ENCODE assay signal across 1 cellular context in genomic region chr19:913080-913748, GRCh38.
TF ChIP-seq lines count a peak whose summit lies in the region.

Gene R3HDM4, minus strand, starts transcription at chr19:913219. Its CDS starts 62 bp downstream, at chr19:913157.

TF ChIP-seq in K562, 482 proteins besides CTCF, POLR2A, EP300 and RAD21 (continued from another document and continues in another):
- TF ChIP-seq, protein P1, sequence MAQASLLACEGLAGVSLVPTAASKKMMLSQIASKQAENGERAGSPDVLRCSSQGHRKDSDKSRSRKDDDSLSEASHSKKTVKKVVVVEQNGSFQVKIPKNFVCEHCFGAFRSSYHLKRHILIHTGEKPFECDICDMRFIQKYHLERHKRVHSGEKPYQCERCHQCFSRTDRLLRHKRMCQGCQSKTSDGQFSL (CRISPR knock-in tag; IDR thresholded peaks at IDR 0.05), result no peak; the same call in 1 of the 2 replicates
- TF ChIP-seq, protein P1 (tag; IDR thresholded peaks at IDR 0.05), result no peak
- TF ChIP-seq, protein P2, sequence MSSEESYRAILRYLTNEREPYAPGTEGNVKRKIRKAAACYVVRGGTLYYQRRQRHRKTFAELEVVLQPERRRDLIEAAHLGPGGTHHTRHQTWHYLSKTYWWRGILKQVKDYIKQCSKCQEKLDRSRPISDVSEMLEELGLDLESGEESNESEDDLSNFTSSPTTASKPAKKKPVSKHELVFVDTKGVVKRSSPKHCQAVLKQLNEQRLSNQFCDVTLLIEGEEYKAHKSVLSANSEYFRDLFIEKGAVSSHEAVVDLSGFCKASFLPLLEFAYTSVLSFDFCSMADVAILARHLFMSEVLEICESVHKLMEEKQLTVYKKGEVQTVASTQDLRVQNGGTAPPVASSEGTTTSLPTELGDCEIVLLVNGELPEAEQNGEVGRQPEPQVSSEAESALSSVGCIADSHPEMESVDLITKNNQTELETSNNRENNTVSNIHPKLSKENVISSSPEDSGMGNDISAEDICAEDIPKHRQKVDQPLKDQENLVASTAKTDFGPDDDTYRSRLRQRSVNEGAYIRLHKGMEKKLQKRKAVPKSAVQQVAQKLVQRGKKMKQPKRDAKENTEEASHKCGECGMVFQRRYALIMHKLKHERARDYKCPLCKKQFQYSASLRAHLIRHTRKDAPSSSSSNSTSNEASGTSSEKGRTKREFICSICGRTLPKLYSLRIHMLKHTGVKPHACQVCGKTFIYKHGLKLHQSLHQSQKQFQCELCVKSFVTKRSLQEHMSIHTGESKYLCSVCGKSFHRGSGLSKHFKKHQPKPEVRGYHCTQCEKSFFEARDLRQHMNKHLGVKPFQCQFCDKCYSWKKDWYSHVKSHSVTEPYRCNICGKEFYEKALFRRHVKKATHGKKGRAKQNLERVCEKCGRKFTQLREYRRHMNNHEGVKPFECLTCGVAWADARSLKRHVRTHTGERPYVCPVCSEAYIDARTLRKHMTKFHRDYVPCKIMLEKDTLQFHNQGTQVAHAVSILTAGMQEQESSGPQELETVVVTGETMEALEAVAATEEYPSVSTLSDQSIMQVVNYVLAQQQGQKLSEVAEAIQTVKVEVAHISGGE (CRISPR knock-in tag; IDR thresholded peaks at IDR 0.05), result peak in 1 of 3 experiments; percentile 75; a peak in 2 of 6 replicates
- TF ChIP-seq MAFF (IDR thresholded peaks at IDR 0.05; ENCODE audit: low read length) (no peak), RFX1 (IDR thresholded peaks at IDR 0.05) (no peak), YY1 (IDR thresholded peaks at IDR 0.05; ENCODE audit: borderline replicate concordance in 1 of 3, control insufficient read depth in 1 of 3, extremely low read depth in 1 of 3, insufficient read depth in 3 of 3, insufficient read length in 1 of 3, insufficient replicate concordance in 2 of 3, low read depth in 1 of 3, low read length in 2 of 3) (peak in 2 of 3 experiments; percentile 69 to 73), CREB1 (IDR thresholded peaks at IDR 0.05) (peak; percentile 30; the same call in 1 of the 2 replicates), CREB1 (CRISPR knock-in tag; IDR thresholded peaks at IDR 0.05) (no peak), TAF1 (IDR thresholded peaks at IDR 0.05; ENCODE audit: control insufficient read depth, extremely low read depth, insufficient read depth, low read length, severe bottlenecking) (peak; percentile 77), THAP12 (CRISPR knock-in tag; IDR thresholded peaks at IDR 0.05) (no peak), MYC (IDR thresholded peaks at IDR 0.05; ENCODE audit: low read depth, low read length) (0 out of 2 replicates have a peak, but pooled peaks have one; percentile 36), MYC (CRISPR knock-in tag; IDR thresholded peaks at IDR 0.05; ENCODE audit: borderline replicate concordance, low read depth) (no peak), HCFC1 (IDR thresholded peaks at IDR 0.05; ENCODE audit: low read depth, low read length) (no peak; the same call in 1 of the 2 replicates), ZNF174 (CRISPR knock-in tag; IDR thresholded peaks at IDR 0.05) (no peak), ARID4B (CRISPR knock-in tag; IDR thresholded peaks at IDR 0.05) (no peak), AFF4 (CRISPR knock-in tag; IDR thresholded peaks at IDR 0.05) (no peak), NUFIP1 (IDR thresholded peaks at IDR 0.05; ENCODE audit: partially characterized antibody) (no peak), ZNF197 (CRISPR knock-in tag; IDR thresholded peaks at IDR 0.05; ENCODE audit: low read depth) (no peak), CAMTA2 (CRISPR knock-in tag; conservative IDR thresholded peaks at IDR 0.05) (no peak), EZH2 (IDR thresholded peaks at IDR 0.05; ENCODE audit: borderline replicate concordance, low read depth, low read length) (no peak), RBFOX2 (IDR thresholded peaks at IDR 0.05; ENCODE audit: low read depth, low read length) (peak; percentile 77), SMAD4 (CRISPR knock-in tag; conservative IDR thresholded peaks at IDR 0.05) (no peak), SP1 (CRISPR knock-in tag; IDR thresholded peaks at IDR 0.05) (peak; percentile 47; the same call in 1 of the 2 replicates), ZBTB1 (CRISPR knock-in tag; IDR thresholded peaks at IDR 0.05; ENCODE audit: borderline replicate concordance, low read depth) (0 out of 2 replicates have a peak, but pooled peaks have one; percentile 31), GATA2 (CRISPR knock-in tag; IDR thresholded peaks at IDR 0.05) (no peak), SMAD1 (IDR thresholded peaks at IDR 0.05; ENCODE audit: low read depth, low read length, partially characterized antibody) (peak; percentile 37), CCNT2 (IDR thresholded peaks at IDR 0.05; ENCODE audit: borderline replicate concordance, extremely low read depth, insufficient read length, low read depth, low read length) (peak; percentile 21), U2AF2 (optimal IDR thresholded peaks at IDR 0.05; ENCODE audit: low read depth, low read length) (no peak), RBBP5 (IDR thresholded peaks at IDR 0.05; ENCODE audit: borderline replicate concordance, insufficient read depth, low read length, poor library complexity, severe bottlenecking) (peak; percentile 24), RBM22 (IDR thresholded peaks at IDR 0.05; ENCODE audit: low read depth, low read length, poor library complexity, severe bottlenecking) (no peak), ZNF212 (CRISPR knock-in tag; IDR thresholded peaks at IDR 0.05) (no peak), ZBTB9 (CRISPR knock-in tag; IDR thresholded peaks at IDR 0.05) (peak; percentile 29; the same call in 1 of the 2 replicates), POLR2G (IDR thresholded peaks at IDR 0.05; ENCODE audit: low read depth, low read length) (peak; percentile 81), PRPF4 (IDR thresholded peaks at IDR 0.05; ENCODE audit: insufficient read depth, low read depth, low read length, poor library complexity, severe bottlenecking) (no peak), NR3C1 (CRISPR knock-in tag; IDR thresholded peaks at IDR 0.05) (no peak), POLR3A (IDR thresholded peaks at IDR 0.05; ENCODE audit: borderline replicate concordance, extremely low read depth, insufficient read depth, insufficient read length) (no peak), CBX8 (IDR thresholded peaks at IDR 0.05; ENCODE audit: borderline replicate concordance, extremely low read depth, low read depth, low read length, poor library complexity, severe bottlenecking) (no peak)
- TF ChIP-seq, protein P3, sequence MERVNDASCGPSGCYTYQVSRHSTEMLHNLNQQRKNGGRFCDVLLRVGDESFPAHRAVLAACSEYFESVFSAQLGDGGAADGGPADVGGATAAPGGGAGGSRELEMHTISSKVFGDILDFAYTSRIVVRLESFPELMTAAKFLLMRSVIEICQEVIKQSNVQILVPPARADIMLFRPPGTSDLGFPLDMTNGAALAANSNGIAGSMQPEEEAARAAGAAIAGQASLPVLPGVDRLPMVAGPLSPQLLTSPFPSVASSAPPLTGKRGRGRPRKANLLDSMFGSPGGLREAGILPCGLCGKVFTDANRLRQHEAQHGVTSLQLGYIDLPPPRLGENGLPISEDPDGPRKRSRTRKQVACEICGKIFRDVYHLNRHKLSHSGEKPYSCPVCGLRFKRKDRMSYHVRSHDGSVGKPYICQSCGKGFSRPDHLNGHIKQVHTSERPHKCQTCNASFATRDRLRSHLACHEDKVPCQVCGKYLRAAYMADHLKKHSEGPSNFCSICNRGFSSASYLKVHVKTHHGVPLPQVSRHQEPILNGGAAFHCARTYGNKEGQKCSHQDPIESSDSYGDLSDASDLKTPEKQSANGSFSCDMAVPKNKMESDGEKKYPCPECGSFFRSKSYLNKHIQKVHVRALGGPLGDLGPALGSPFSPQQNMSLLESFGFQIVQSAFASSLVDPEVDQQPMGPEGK (CRISPR knock-in tag; IDR thresholded peaks at IDR 0.05; ENCODE audit: borderline replicate concordance), result no peak
